ENCODE assay signal across 20 cellular contexts in the genomic region with DNA sequence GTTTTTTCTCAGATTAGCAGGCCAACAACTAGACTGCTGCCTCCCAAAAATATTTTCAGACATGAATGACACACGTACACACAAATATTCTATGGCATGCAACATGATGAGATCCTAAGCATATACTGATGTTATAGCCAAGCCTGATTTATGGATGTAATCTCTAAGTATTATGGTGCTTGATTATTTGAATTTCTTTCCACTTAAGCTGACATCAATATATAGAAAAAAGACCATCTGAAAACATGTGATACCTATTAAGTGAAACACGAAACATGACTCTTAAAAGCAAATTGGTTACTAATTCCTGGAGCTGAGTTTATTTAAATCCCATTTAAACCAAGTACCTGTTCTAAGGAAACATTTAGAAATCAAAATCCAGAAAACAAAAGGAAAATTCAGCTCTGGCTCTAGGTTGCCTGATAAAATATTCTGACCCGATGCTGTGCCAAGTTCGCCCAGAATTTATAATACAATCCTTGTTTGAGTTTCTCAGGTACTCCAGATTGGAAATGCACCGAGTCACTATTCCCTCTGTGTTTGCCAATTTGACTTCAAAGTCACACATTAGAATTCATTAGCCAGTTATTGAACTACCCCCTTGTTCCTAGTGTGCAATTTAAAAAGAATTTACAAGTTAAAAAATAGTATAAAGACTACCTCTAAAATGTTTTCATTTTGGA.
"Had no signal": no experiment of that assay in that cellular context is flagged by ENCODE, and none has a peak within 500 bp of the region (broad histone marks: within the 10 kb centered on the region; RNA-seq: fewer than 3 reads in every experiment).

No MANE protein-coding gene starts in this region.

- H3K27ac Mint-ChIP-seq: activated CD8-positive, alpha-beta memory T cell treated with anti-CD3 and anti-CD28 coated beads, Interleukin-2, amount 10 ng/mL, durations not matched to agents 7 days and 5 days; activated naive CD4-positive, alpha-beta T cell treated with anti-CD3 and anti-CD28 coated beads, Interleukin-2, amount 50 U/mL, for 72 hours; activated T-cell treated with anti-CD3 and anti-CD28 coated beads, Interleukin-2, amount 50 U/mL, for 24 hours; stimulated activated memory B cell treated with anti-CD40 and anti-IgM and Interleukin-4, amounts not matched to agents 10 μg/mL and 1 μg/mL and 100 μg/mL, for 72 hours had no signal

- H3K4me3 Mint-ChIP-seq: activated CD8-positive, alpha-beta memory T cell treated with anti-CD3 and anti-CD28 coated beads, Interleukin-2, amount 10 ng/mL, durations not matched to agents 7 days and 5 days; activated T-cell treated with anti-CD3 and anti-CD28 coated beads, Interleukin-2, amount 50 U/mL, for 24 hours; stimulated activated memory B cell treated with anti-CD40 and anti-IgM and Interleukin-4, amounts not matched to agents 10 μg/mL and 1 μg/mL and 100 μg/mL, for 72 hours had no signal

- FAIRE-seq: bronchial epithelial cell had no signal

- H3K36me3 ChIP-seq: esophagus squamous epithelium, spleen, tibial nerve had no signal

- H3K36me3 Mint-ChIP-seq: activated CD8-positive, alpha-beta memory T cell treated with anti-CD3 and anti-CD28 coated beads, Interleukin-2, amount 10 ng/mL, durations not matched to agents 7 days and 5 days; activated naive CD4-positive, alpha-beta T cell treated with anti-CD3 and anti-CD28 coated beads, Interleukin-2, amount 50 U/mL, for 72 hours; naive B cell; stimulated activated memory B cell treated with anti-CD40 and anti-IgM and Interleukin-4, amounts not matched to agents 10 μg/mL and 1 μg/mL and 100 μg/mL, for 72 hours had no signal

- H3K27ac ChIP-seq: esophagus squamous epithelium, spleen, tibial nerve had no signal

- H3K9me3 ChIP-seq: esophagus squamous epithelium, tibial nerve had no signal

- DNase-seq: activated CD4-positive, alpha-beta T cell treated with anti-CD3 and anti-CD28 coated beads for 1 hour; activated CD4-positive, alpha-beta T cell treated with anti-CD3 and anti-CD28 coated beads, Interleukin-2, amount 50 U/mL, for 48 hours; activated CD8-positive, alpha-beta memory T cell treated with anti-CD3 and anti-CD28 coated beads, Interleukin-2, amount 10 ng/mL, durations not matched to agents 7 days and 5 days; activated effector memory CD4-positive, alpha-beta T cell treated with Interleukin-2 at 50 U/mL for 16 hours; activated T-cell treated with anti-CD3 and anti-CD28 coated beads, Interleukin-2, amount 50 U/mL, for 24 hours; amygdala; esophagus squamous epithelium; foreskin fibroblast; glutamatergic neuron; left colon; naive B cell; spleen; stimulated activated CD4-positive, alpha-beta T cell treated with anti-CD3 and anti-CD28 coated beads, Interleukin-1b, Interleukin-23, amount 100 ng/mL, for 48 hours; T1000 had no signal

- H3K4me3 ChIP-seq: esophagus squamous epithelium, lung, spleen, tibial nerve had no signal

- H3K27me3 Mint-ChIP-seq: activated CD8-positive, alpha-beta memory T cell treated with anti-CD3 and anti-CD28 coated beads, Interleukin-2, amount 10 ng/mL, durations not matched to agents 7 days and 5 days; activated T-cell treated with anti-CD3 and anti-CD28 coated beads, Interleukin-2, amount 50 U/mL, for 24 hours; naive B cell; stimulated activated memory B cell treated with anti-CD40 and anti-IgM and Interleukin-4, amounts not matched to agents 10 μg/mL and 1 μg/mL and 100 μg/mL, for 72 hours had no signal

- H3K9me3 Mint-ChIP-seq: activated T-cell treated with anti-CD3 and anti-CD28 coated beads, Interleukin-2, amount 50 U/mL, for 24 hours; stimulated activated memory B cell treated with anti-CD40 and anti-IgM and Interleukin-4, amounts not matched to agents 10 μg/mL and 1 μg/mL and 100 μg/mL, for 72 hours had no signal

- H3K27me3 ChIP-seq: esophagus squamous epithelium, spleen, tibial nerve had no signal

- H3K4me1 Mint-ChIP-seq: activated CD8-positive, alpha-beta memory T cell treated with anti-CD3 and anti-CD28 coated beads, Interleukin-2, amount 10 ng/mL, durations not matched to agents 7 days and 5 days had no signal

- ATAC-seq: activated CD8-positive, alpha-beta memory T cell treated with anti-CD3 and anti-CD28 coated beads, Interleukin-2, amount 10 ng/mL, durations not matched to agents 7 days and 5 days; activated naive CD4-positive, alpha-beta T cell treated with anti-CD3 and anti-CD28 coated beads, Interleukin-2, amount 50 U/mL, for 72 hours; left colon; sciatic nerve; stimulated activated memory B cell treated with anti-CD40 and anti-IgM and Interleukin-4, amounts not matched to agents 10 μg/mL and 1 μg/mL and 100 μg/mL, for 72 hours had no signal
